8 cellular contexts compared by ENCODE assay signal in the genomic region with DNA sequence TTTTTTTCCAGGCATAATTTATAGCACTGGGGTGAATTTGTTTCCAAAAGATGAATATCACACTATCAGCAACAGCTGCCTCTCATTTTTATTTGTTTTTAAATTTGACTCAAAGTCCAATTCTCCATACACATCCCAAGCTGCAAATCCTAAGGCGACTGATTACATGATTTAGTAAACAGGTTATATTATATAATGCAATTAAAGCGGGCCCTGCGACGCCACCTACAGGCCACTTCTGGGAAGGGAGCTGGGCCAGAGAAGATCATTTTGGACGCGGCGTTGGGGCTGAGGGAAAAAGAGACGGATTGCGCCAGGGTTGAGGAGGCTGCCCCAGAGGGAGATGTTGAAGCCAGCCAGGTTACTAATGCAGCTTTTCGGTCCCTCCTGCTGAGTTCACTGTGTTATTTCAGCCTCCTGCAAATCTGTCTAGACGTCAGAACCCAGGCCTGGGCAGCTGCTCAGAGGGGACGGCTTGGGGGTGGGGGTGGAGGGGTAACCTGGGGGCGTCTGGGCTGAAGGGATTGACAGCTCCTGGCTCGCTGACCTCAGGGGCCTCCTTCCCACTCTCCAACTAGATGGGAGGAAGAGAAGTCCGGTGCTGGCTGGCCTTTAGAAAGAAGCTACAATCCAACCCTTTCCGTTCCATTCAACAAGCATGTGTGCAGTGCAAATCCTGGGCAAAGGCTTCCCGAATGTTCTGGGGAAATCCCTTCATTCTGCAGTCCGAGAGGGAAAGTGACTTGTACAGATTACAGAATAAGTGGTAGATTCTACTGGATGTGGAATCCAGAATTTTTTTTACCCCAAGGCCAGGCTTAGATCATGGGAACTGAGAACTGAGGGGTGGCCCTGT.
DNase-seq lines count a peak whose midpoint lies in the region; ATAC-seq lines count a peak whose summit lies in the region.

No MANE protein-coding gene starts in this region.

- H3K4me1 Mint-ChIP-seq in activated naive CD8-positive, alpha-beta T cell treated with anti-CD3 and anti-CD28 coated beads for 36 hours: no peaks in the 10 kb centered on the region

- no peaks in the 10 kb centered on the region for H3K36me3 Mint-ChIP-seq in activated naive CD8-positive, alpha-beta T cell treated with anti-CD3 and anti-CD28 coated beads for 36 hours

- ATAC-seq in HG02798 (IDR thresholded peaks at IDR 0.05; ENCODE audit: poor library complexity, unreplicated experiment) (peak; percentile 52), Right ventricle myocardium inferior (peak; percentile 90)

- intact Hi-C loops in Right ventricle myocardium inferior (cut with DNase I) (loop anchor here (5.0 kb wide), 3 partner anchors 46 to 254 kb away; no protein-coding TSS in a partner anchor), posterior cingulate gyrus (cut with DNase I) (loop anchor here (1.0 to 5.0 kb wide), 3 partner anchors 182 to 384 kb away; a partner anchor contains a TSS)

- peaks cover 13% of the 10 kb centered on the region for H3K27me3 Mint-ChIP-seq in activated naive CD8-positive, alpha-beta T cell treated with anti-CD3 and anti-CD28 coated beads for 36 hours

- H3K9me3 Mint-ChIP-seq in activated naive CD8-positive, alpha-beta T cell treated with anti-CD3 and anti-CD28 coated beads for 36 hours: no peaks in the 10 kb centered on the region

- no peak overlapping the region for H3K4me3 Mint-ChIP-seq in activated naive CD8-positive, alpha-beta T cell treated with anti-CD3 and anti-CD28 coated beads for 36 hours

- DNase-seq in DMS114 treated with DMSO at 0.1 percent for 48 hours (lab: John Stamatoyannopoulos, UW; ENCODE audit: unreplicated experiment) (peak; percentile 1), OCI-M1 (lab: John Stamatoyannopoulos, UW) (peak; percentile 80), Right ventricle myocardium inferior (ENCODE audit: missing footprints) (peak; percentile 86), posterior cingulate gyrus (peak; percentile 62 to 93 (median 76)), NCI-H510A treated with DMSO at 0.1 percent for 48 hours (lab: John Stamatoyannopoulos, UW) (no peak), amniotic stem cell (lab: John Stamatoyannopoulos, UW) (no peak)
- DNase-seq in activated naive CD8-positive, alpha-beta T cell treated with anti-CD3 and anti-CD28 coated beads for 36 hours: peak; percentile 21

- no peak overlapping the region for H3K27ac Mint-ChIP-seq in activated naive CD8-positive, alpha-beta T cell treated with anti-CD3 and anti-CD28 coated beads for 36 hours

Comparison
In these comparisons a context has a peak if more than half of its experiments do, and no peak if none do; other contexts are left out.
1. DNase-seq: peak in DMS114 treated with DMSO at 0.1 percent for 48 hours (single experiment), OCI-M1 (single experiment), activated naive CD8-positive, alpha-beta T cell treated with anti-CD3 and anti-CD28 coated beads for 36 hours (single experiment), Right ventricle myocardium inferior (single experiment) and posterior cingulate gyrus (10 of 10); none in NCI-H510A treated with DMSO at 0.1 percent for 48 hours (single experiment) and amniotic stem cell (single experiment).